In the genomic region with DNA sequence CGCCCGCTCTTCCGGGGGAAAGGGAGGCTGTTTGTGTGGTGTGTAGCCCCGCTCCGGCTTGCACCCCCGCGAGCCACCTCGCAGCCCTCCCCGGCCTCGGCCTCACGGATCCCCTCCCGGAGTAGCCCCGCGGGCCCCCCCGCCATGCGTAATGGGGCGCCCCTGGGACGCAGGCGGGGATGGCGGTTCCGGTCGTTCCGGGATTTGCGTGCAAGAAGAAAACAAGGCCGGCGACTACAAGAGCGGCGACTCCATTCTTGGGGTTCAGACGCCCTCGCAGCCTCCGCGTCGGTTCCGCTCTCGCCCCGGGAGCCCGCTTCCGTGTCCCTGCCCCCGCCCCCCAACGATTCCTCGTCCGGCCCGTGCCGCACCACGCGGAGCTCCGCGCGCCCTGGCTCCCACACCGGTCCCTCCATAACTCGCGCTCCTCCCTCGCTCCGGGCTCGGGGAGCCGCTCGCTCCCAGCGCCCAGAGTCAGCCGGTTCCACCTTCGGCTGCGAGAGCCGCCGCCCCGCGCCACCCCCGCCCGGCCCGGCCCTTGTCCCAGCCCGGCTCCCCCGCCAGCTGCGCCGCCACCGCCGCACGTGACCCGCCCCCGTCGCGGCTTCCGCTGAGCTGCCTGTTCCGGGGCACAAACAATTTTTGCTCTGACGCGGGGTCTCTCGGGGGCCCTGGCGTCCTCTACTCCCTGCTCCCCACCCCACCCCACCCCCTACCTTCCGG, we compare ENCODE assay signal across 8 cellular contexts.
A peak's percentile ranks its signal among the peaks of the same experiment; 100 is the strongest.
DNase-seq lines count a peak whose midpoint lies in the region.

No MANE protein-coding gene starts in this region.

- peaks cover 32% of the 10 kb centered on the region for H3K27me3 ChIP-seq in HUES6 (ENCODE audit: control insufficient read depth, insufficient read depth, low read length)

- peak overlapping the region; percentile 81; the same call in 1 of the 2 replicates for H3K27ac ChIP-seq in HUES6 (ENCODE audit: low read depth, low read length)

- peak overlapping the region; percentile 73 for H3K4me3 ChIP-seq in HUES6 (ENCODE audit: low read depth, low read length)

- H3K9ac ChIP-seq in HUES6 (ENCODE audit: low read length), result peak overlapping the region; percentile 89

- no peaks in the 10 kb centered on the region for H3K36me3 ChIP-seq in HUES6 (ENCODE audit: control insufficient read depth, insufficient read depth, low read length)

- peaks cover 29% of the 10 kb centered on the region for H3K4me1 ChIP-seq in HUES6 (ENCODE audit: control insufficient read depth, insufficient read depth, low read length)

- peaks cover 2% of the 10 kb centered on the region; the same call in 1 of the 2 replicates for H3K9me3 ChIP-seq in HUES6 (ENCODE audit: control insufficient read depth, insufficient read depth, low read depth, low read length)

- DNase-seq in NCI-H748 (lab: John Stamatoyannopoulos, UW; ENCODE audit: unreplicated experiment) (peak; percentile 57), NCI-H748 treated with DMSO at 0.1 percent for 48 hours (lab: John Stamatoyannopoulos, UW) (no peak), dermis blood vessel endothelial cell (peak; percentile 47), lung microvascular endothelial cell (ENCODE audit: low read depth in 2 of 2) (peak; percentile 28 to 62), H4 (ENCODE audit: low spot score) (no peak)
- peak; percentile 71 to 79 for DNase-seq in activated CD4-positive, alpha-beta T cell treated with anti-CD3 and anti-CD28 coated beads for 4 hours
- peak; percentile 44 to 58 for DNase-seq in stimulated activated CD8-positive, alpha-beta memory T cell treated with anti-CD3 and anti-CD28 coated beads, Interleukin-2, amount 100 ng/mL, for 1 hour (ENCODE audit: low read depth in 2 of 2)

Comparison
In these comparisons a context has a peak if more than half of its experiments do, and no peak if none do; other contexts are left out.
1. DNase-seq: peak in NCI-H748 (single experiment), activated CD4-positive, alpha-beta T cell treated with anti-CD3 and anti-CD28 coated beads for 4 hours (2 of 2), dermis blood vessel endothelial cell (single experiment), lung microvascular endothelial cell (2 of 2) and stimulated activated CD8-positive, alpha-beta memory T cell treated with anti-CD3 and anti-CD28 coated beads, Interleukin-2, amount 100 ng/mL, for 1 hour (2 of 2); none in NCI-H748 treated with DMSO at 0.1 percent for 48 hours (single experiment) and H4 (single experiment).